In the genomic region with DNA sequence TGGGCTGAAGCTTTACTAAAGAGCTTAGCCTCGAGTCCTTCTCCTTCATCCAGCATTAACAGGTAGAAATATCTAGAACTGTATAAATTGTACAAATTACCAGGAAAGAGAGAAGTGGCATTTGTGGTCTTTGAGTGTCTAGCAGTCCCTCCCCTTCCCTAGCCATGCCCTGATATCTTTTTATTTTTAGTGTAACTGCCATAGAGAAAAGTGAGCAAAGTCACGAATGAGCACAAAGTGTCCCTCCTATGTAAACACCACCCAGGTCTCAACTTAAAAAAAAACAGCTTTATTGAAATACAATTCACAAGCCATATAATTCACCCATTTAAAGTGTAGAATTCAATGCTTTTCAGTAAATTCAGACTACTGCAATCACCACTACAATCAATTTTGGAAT, we compare ENCODE assay signal across 24 cellular contexts.
"Had no signal": no experiment of that assay in that cellular context is flagged by ENCODE, and none has a peak within 500 bp of the region (broad histone marks: within the 10 kb centered on the region; RNA-seq: fewer than 3 reads in every experiment).

No MANE protein-coding gene starts in this region.

- H2AFZ ChIP-seq: hepatocyte had no signal

- H3K27me3 ChIP-seq: colonic mucosa, hepatocyte, right atrium auricular region, sigmoid colon, stomach had no signal

- H3K4me3 ChIP-seq: colonic mucosa, hepatocyte, mucosa of descending colon, right atrium auricular region, sigmoid colon, skin epidermis, stomach, thoracic aorta had no signal

- H3K4me2 ChIP-seq: hepatocyte had no signal

- ATAC-seq: foreskin keratinocyte; left cardiac atrium; mucosa of descending colon; naive thymus-derived CD8-positive, alpha-beta T cell had no signal

- H3K9me3 ChIP-seq: colonic mucosa, mucosa of descending colon, neutrophil, right atrium auricular region, sigmoid colon, stomach, thoracic aorta had no signal

- H3K36me3 ChIP-seq: colonic mucosa, neutrophil, right atrium auricular region, sigmoid colon, stomach, thoracic aorta had no signal

- H3K79me2 ChIP-seq: hepatocyte had no signal

- H3K4me1 ChIP-seq: colonic mucosa, foreskin keratinocyte had no signal

- H3K9me3 Mint-ChIP-seq: endodermal cell; naive thymus-derived CD8-positive, alpha-beta T cell had no signal

- H3K27ac ChIP-seq: colonic mucosa, foreskin keratinocyte, hepatocyte, neutrophil, right atrium auricular region, sigmoid colon, skin epidermis, stomach, thoracic aorta had no signal

- H3K36me3 Mint-ChIP-seq: naive thymus-derived CD8-positive, alpha-beta T cell had no signal

- H3K4me1 Mint-ChIP-seq: endodermal cell; naive thymus-derived CD8-positive, alpha-beta T cell had no signal

- DNase-seq: colonic mucosa; effector CD4-positive, alpha-beta T cell; endodermal cell; erythroblast; foreskin keratinocyte; head of caudate nucleus; left cardiac atrium; mucosa of descending colon; naive thymus-derived CD8-positive, alpha-beta T cell; posterior cingulate gyrus; sigmoid colon; stimulated activated CD4-positive, alpha-beta T cell treated with anti-CD3 and anti-CD28 coated beads, Interleukin-2, amount 100 ng/mL, for 24 hours; stimulated activated CD4-positive, alpha-beta T cell treated with anti-CD3 and anti-CD28 coated beads, Interleukin-4, amount 100 ng/mL, for 4 hours; stimulated activated naive CD4-positive, alpha-beta T cell; stomach; substantia nigra; trophoblast cell had no signal

- H3K4me3 Mint-ChIP-seq: endodermal cell; naive thymus-derived CD8-positive, alpha-beta T cell had no signal

- H3K27ac Mint-ChIP-seq: endodermal cell; naive thymus-derived CD8-positive, alpha-beta T cell had no signal

- FAIRE-seq: endothelial cell of umbilical vein, kidney had no signal
